ENCODE assay signal across 21 cellular contexts in the genomic region with DNA sequence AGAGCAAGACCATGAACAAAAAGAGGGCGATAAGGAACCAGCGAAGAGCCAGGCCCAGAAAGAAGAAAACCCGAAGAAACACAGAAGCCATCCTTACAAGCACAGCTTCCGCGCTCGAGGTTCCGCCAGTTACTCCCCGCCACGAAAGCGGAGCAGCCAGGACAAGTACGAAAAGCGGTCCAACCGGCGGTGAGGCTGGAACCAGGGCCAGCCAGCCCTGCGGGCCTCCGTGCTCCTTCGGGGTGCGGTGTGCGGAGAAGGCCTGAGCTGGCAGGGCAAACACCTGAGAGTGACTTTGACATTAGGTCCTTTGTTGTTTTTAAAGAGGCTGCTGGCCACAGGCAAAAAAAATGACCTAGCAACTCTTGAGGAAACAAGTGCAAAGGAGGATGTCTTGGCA.
"Had no signal": no experiment of that assay in that cellular context is flagged by ENCODE, and none has a peak within 500 bp of the region (broad histone marks: within the 10 kb centered on the region; RNA-seq: fewer than 3 reads in every experiment).

No MANE protein-coding gene starts in this region.

- H3K4me1 ChIP-seq: lower lobe of right lung had no signal

- ATAC-seq: esophagus mucosa, gastroesophageal sphincter, left cardiac atrium, lower lobe of right lung had no signal

- H3K27ac Mint-ChIP-seq: nephron, type B pancreatic cell had no signal

- H3K9me3 ChIP-seq: gastroesophageal sphincter, left ventricle myocardium inferior, lower lobe of right lung, neutrophil, right atrium auricular region, thyroid gland had no signal

- H3K4me3 Mint-ChIP-seq: naive B cell, nephron, type B pancreatic cell had no signal

- H3K27me3 Mint-ChIP-seq: naive B cell, type B pancreatic cell had no signal

- DNase-seq: effector memory CD4-positive, alpha-beta T cell; glutamatergic neuron; islet precursor cell; left cardiac atrium; left ventricle myocardium inferior; lower lobe of right lung; mesenchymal stem cell; midbrain; naive B cell; small intestine; stimulated activated CD4-positive, alpha-beta T cell treated with anti-CD3 and anti-CD28 coated beads, Interleukin-12 subunit alpha, Interleukin-12 subunit beta, amount 100 ng/mL, for 4 hours; stimulated activated naive CD4-positive, alpha-beta T cell treated with Interleukin-2 at 50 U/mL for 16 hours; thyroid gland had no signal

- H3K4me3 ChIP-seq: gastroesophageal sphincter, left ventricle myocardium inferior, lower lobe of right lung, right atrium auricular region, thyroid gland had no signal

- H3K36me3 ChIP-seq: right atrium auricular region, thyroid gland had no signal

- H3K27me3 ChIP-seq: gastroesophageal sphincter, neutrophil, right atrium auricular region, thyroid gland had no signal

- FAIRE-seq: endometrium, small intestine, urothelium cell line had no signal

- H3K27ac ChIP-seq: gastroesophageal sphincter, left ventricle myocardium inferior, lower lobe of right lung, neutrophil, right atrium auricular region, thyroid gland had no signal

- H3K9me3 Mint-ChIP-seq: naive B cell, nephron, type B pancreatic cell had no signal
